8 cellular contexts compared by ENCODE assay signal in the genomic region with DNA sequence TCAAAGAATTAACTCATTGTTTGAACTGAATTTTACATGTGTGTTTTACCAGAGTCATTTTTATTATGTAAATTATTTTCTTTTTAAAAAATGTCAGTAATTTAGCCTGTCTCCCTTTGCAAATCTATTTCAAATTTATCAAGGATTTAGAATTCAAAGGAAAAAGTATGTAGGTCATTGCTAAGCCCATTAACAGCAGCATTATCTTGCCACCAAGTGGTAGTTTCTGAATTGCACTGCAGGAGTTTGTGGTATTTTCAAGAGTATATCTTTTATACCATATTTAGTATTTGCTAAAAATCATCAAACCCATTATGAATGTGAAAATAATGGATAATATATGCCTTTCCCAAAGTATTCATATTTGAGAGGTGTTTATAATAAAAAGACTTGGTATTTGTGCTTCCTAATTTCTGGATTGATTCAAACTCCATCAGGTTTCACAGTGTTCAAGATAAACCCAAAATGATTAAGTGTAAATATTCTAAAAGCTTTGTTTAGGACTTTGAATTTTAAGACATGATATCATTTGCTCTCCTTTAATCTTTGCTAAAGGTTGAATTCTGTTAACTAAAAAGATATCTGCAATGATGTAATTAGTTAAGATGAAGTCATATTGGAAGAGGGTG.
DNase-seq lines count a peak whose midpoint lies in the region; ATAC-seq and TF ChIP-seq lines count a peak whose summit lies in the region.
"Had no signal": no experiment of that assay in that cellular context is flagged by ENCODE, and none has a peak within 500 bp of the region (broad histone marks: within the 10 kb centered on the region; RNA-seq: fewer than 3 reads in every experiment).

No MANE protein-coding gene starts in this region.

- peaks cover 3% of the 10 kb centered on the region for H3K9me3 Mint-ChIP-seq in progenitor cell of endocrine pancreas (ENCODE audit: low read depth)

- H3K4me1 Mint-ChIP-seq in progenitor cell of endocrine pancreas (ENCODE audit: low read depth): peaks cover 4% of the 10 kb centered on the region

- DNase-seq in NCI-H748 treated with DMSO at 0.1 percent for 48 hours (lab: John Stamatoyannopoulos, UW) (peak; percentile 37), fibroblast of gingiva (ENCODE audit: low read depth) (peak; percentile 40), progenitor cell of endocrine pancreas (ENCODE audit: low spot score, unreplicated experiment) (no peak), cerebellar nuclear complex (lab: John Stamatoyannopoulos, UW) (no peak), pons (ENCODE audit: low spot score) (no peak)

- ATAC-seq in HG03280 (IDR thresholded peaks at IDR 0.05; ENCODE audit: unreplicated experiment): no peak
- ATAC-seq: WTC11 had no signal

- no peak overlapping the region for H3K4me3 Mint-ChIP-seq in progenitor cell of endocrine pancreas (ENCODE audit: low read depth)
- H3K4me3 Mint-ChIP-seq: WTC11 had no signal

- TF ChIP-seq CTCF in progenitor cell of endocrine pancreas (IDR thresholded peaks at IDR 0.05; ENCODE audit: unreplicated experiment): peak; percentile 68

- TF ChIP-seq RAD21 in Ishikawa (IDR thresholded peaks at IDR 0.05; ENCODE audit: low read depth): peak; percentile 64

- no peak for TF ChIP-seq EP300 in Ishikawa (IDR thresholded peaks at IDR 0.05; ENCODE audit: borderline replicate concordance)

- H3K36me3 Mint-ChIP-seq in progenitor cell of endocrine pancreas (ENCODE audit: insufficient read depth): no peaks in the 10 kb centered on the region
- H3K36me3 Mint-ChIP-seq: WTC11 had no signal

- H3K27ac Mint-ChIP-seq in progenitor cell of endocrine pancreas: no peak overlapping the region
- H3K27ac Mint-ChIP-seq: WTC11 had no signal

- no peaks in the 10 kb centered on the region for H3K27me3 Mint-ChIP-seq in progenitor cell of endocrine pancreas

TF ChIP-seq in Ishikawa, 13 proteins besides CTCF, POLR2A, EP300 and RAD21:
- TF ChIP-seq TAF1 (IDR thresholded peaks at IDR 0.05; ENCODE audit: low read depth): no peak
- TF ChIP-seq NFIC (IDR thresholded peaks at IDR 0.05): no peak
- no peak for TF ChIP-seq CEBPB (IDR thresholded peaks at IDR 0.05)

Comparison
In these comparisons a context has a peak if more than half of its experiments do, and no peak if none do; other contexts are left out.
1. DNase-seq: peak in NCI-H748 treated with DMSO at 0.1 percent for 48 hours (single experiment) and fibroblast of gingiva (single experiment); none in progenitor cell of endocrine pancreas (single experiment), cerebellar nuclear complex (0 of 2) and pons (single experiment).